ENCODE assay signal across 34 cellular contexts in the genomic region with DNA sequence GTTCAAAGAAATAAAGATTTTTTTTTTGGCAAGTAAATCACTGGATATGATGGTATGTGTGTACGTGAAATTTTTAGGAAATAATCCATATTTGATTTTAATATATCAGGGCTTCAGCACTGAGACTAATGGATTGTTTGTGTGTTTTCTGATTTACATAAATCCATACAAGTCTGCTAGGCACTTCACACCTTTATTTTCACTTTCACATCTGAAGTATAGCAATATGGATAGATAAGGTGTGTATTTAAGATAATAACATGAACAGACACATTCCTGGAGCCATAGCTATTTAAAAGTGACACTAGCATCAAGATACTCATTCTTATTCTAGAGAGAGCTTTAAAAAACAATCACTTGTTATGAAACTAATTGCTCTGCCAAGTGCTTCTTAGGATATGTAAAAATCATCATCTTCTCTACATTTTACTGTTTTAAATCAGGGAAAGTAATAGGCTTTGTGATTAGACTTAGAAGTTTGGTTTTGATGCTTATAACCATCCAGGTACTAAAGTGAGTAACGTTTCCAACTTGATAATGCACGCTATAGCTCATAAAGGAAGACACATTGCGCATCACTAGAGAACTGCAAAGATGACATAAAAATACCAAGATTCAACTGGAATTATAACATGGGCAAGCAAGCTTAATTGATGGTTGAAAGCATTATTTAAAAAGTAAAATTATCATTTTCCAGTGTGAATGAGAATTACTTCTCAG.
DNase-seq lines count a peak whose midpoint lies in the region; ATAC-seq, FAIRE-seq and TF ChIP-seq lines count a peak whose summit lies in the region.
"Had no signal": no experiment of that assay in that cellular context is flagged by ENCODE, and none has a peak within 500 bp of the region (broad histone marks: within the 10 kb centered on the region; RNA-seq: fewer than 3 reads in every experiment).

No MANE protein-coding gene starts in this region.

- TF ChIP-seq POLR2A in GM12878 (IDR thresholded peaks at IDR 0.05; ENCODE audit: low read depth, low read length) = no peak

- in situ Hi-C loops in GM12878 (cut with MboI) = no loop called here

- peaks cover 26% of the 10 kb centered on the region for H3K9me3 Mint-ChIP-seq in activated CD8-positive, alpha-beta T cell treated with anti-CD3 and anti-CD28 coated beads for 36 hours
- peaks cover 39% of the 10 kb centered on the region for H3K9me3 Mint-ChIP-seq in activated CD8-positive, alpha-beta T cell treated with anti-CD3 and anti-CD28 coated beads, Interleukin-2, amount 10 ng/mL, durations not matched to agents 7 days and 5 days (ENCODE audit: insufficient read depth)

- no peak overlapping the region for H3K4me3 Mint-ChIP-seq in activated CD8-positive, alpha-beta T cell treated with anti-CD3 and anti-CD28 coated beads for 36 hours
- H3K4me3 Mint-ChIP-seq in activated CD8-positive, alpha-beta T cell treated with anti-CD3 and anti-CD28 coated beads, Interleukin-2, amount 10 ng/mL, durations not matched to agents 7 days and 5 days = no peak overlapping the region
- H3K4me3 Mint-ChIP-seq: activated naive CD8-positive, alpha-beta T cell treated with anti-CD3 and anti-CD28 coated beads, Interleukin-2, amount 10 ng/mL, durations not matched to agents 7 days and 5 days; nephron progenitor cell; T-cell had no signal

- no peak overlapping the region for H3K27ac ChIP-seq in GM12878 (ENCODE audit: control insufficient read depth, insufficient read depth)
- H3K27ac ChIP-seq in upper lobe of right lung = no peak overlapping the region
- H3K27ac ChIP-seq: ascending aorta, C4-2B, epithelial cell of prostate, RWPE1 had no signal

- CTCF ChIA-PET in activated CD8-positive, alpha-beta T cell treated with anti-CD3 and anti-CD28 coated beads for 36 hours (lab: Charles Lee) = interaction anchor here (0.9 to 1.8 kb wide), 5 partner anchors 11 to 127 kb away, joined by 3 to 4 read pairs (median 3); no protein-coding TSS in a partner anchor
- CTCF ChIA-PET in activated CD8-positive, alpha-beta T cell treated with anti-CD3 and anti-CD28 coated beads, Interleukin-2, amount 10 ng/mL, durations not matched to agents 7 days and 5 days (lab: Charles Lee) = interaction anchor here (1.2 to 1.4 kb wide), 3 partner anchors 17 to 26 kb away, joined by 3 read pairs; no protein-coding TSS in a partner anchor
- CTCF ChIA-PET in GM12878 (lab: Yijun Ruan, JAX) = interaction anchor here (0.7 to 2.4 kb wide), 5 partner anchors 9 to 16 kb away, joined by 3 to 7 read pairs (median 5); no protein-coding TSS in a partner anchor

- POLR2A ChIA-PET in activated CD8-positive, alpha-beta T cell treated with anti-CD3 and anti-CD28 coated beads for 36 hours (lab: Charles Lee) = interaction anchor here (0.9 to 1.7 kb wide), 2 partner anchors 10 to 41 kb away, joined by 3 to 6 read pairs; no protein-coding TSS in a partner anchor
- POLR2A ChIA-PET in activated CD8-positive, alpha-beta T cell treated with anti-CD3 and anti-CD28 coated beads, Interleukin-2, amount 10 ng/mL, durations not matched to agents 7 days and 5 days (lab: Charles Lee) = interaction anchor here (0.6 kb wide), 2 partner anchors 54 to 200 kb away, joined by 3 to 4 read pairs; no protein-coding TSS in a partner anchor
- POLR2A ChIA-PET in GM12878 (lab: Charles Lee) = interaction anchor here (0.6 kb wide), 1 partner anchor 26 kb away, joined by 6 read pairs; no protein-coding TSS in a partner anchor

- TF ChIP-seq RAD21 in GM12878 (IDR thresholded peaks at IDR 0.05; ENCODE audit: insufficient read depth, low read depth, low read length) = no peak

- SMC1A ChIA-PET in GM12878 (lab: Charles Lee; ENCODE audit: uncharacterized antibody, unreplicated experiment) = interaction anchor here (0.9 to 2.5 kb wide), 17 partner anchors 9 to 148 kb away, joined by 3 to 15 read pairs (median 4); a partner anchor contains a TSS

- RAD21 ChIA-PET in GM12878 (lab: Charles Lee; ENCODE audit: unreplicated experiment) = interaction anchor here (1.0 to 1.8 kb wide), 6 partner anchors 14 to 91 kb away, joined by 3 to 9 read pairs (median 4); no protein-coding TSS in a partner anchor

- no peak overlapping the region for H2AFZ ChIP-seq in GM12878 (ENCODE audit: control insufficient read depth, low read depth, low read length)

- no peak for DNase-seq in activated CD8-positive, alpha-beta T cell treated with anti-CD3 and anti-CD28 coated beads for 36 hours
- DNase-seq in activated CD8-positive, alpha-beta T cell treated with anti-CD3 and anti-CD28 coated beads, Interleukin-2, amount 10 ng/mL, durations not matched to agents 7 days and 5 days = no peak
- DNase-seq in GM18507 (ENCODE audit: extremely low spot score, insufficient read length, low read depth) (no peak), GM12878 (ENCODE audit: low read depth, low spot score) (no peak), upper lobe of right lung (no peak)
- DNase-seq: 8988T; activated CD4-positive, alpha-beta T cell treated with anti-CD3 and anti-CD28 coated beads, Interleukin-2, amount 50 U/mL, for 1 hour; activated naive CD8-positive, alpha-beta T cell treated with anti-CD3 and anti-CD28 coated beads, Interleukin-2, amount 10 ng/mL, durations not matched to agents 7 days and 5 days; DMS79; effector CD8-positive, alpha-beta T cell; GOT3; hippocampal formation; immature natural killer cell; KG1; left cardiac atrium; mammary epithelial cell; NCI-H1105; NCI-H187; NCI-H2171; NCI-H510A; nephron progenitor cell; stimulated activated CD4-positive, alpha-beta T cell treated with anti-CD3 and anti-CD28 coated beads, Interleukin-4, amount 100 ng/mL, for 24 hours; substantia nigra; T-cell; trophoblast cell had no signal

- TF ChIP-seq EP300 in GM12878 (IDR thresholded peaks at IDR 0.05; ENCODE audit: borderline replicate concordance in 1 of 2, control insufficient read depth in 1 of 2, low read depth in 2 of 2, low read length in 2 of 2) = no peak

- no peak overlapping the region for H3K27ac Mint-ChIP-seq in activated CD8-positive, alpha-beta T cell treated with anti-CD3 and anti-CD28 coated beads for 36 hours
- no peak overlapping the region for H3K27ac Mint-ChIP-seq in activated CD8-positive, alpha-beta T cell treated with anti-CD3 and anti-CD28 coated beads, Interleukin-2, amount 10 ng/mL, durations not matched to agents 7 days and 5 days
- H3K27ac Mint-ChIP-seq: activated naive CD8-positive, alpha-beta T cell treated with anti-CD3 and anti-CD28 coated beads, Interleukin-2, amount 10 ng/mL, durations not matched to agents 7 days and 5 days; nephron progenitor cell; T-cell had no signal

- no TSS peak for BruUV-seq in GM12878 (replicated peaks; lab: Mats Ljungman, UMichigan)

- H3K4me2 ChIP-seq in GM12878 (ENCODE audit: control insufficient read depth, insufficient read depth) = peak overlapping the region; percentile 54

- H3K4me3 ChIP-seq in GM12878 (0 out of 2 replicates have a peak overlapping the region, but pooled peaks have one; percentile 6), upper lobe of right lung (no peak overlapping the region)
- H3K4me3 ChIP-seq: ascending aorta had no signal

- H3K4me1 ChIP-seq in GM12878 (ENCODE audit: control insufficient read depth, insufficient read depth, low read length) (0 out of 2 replicates have a peak, but pooled peaks cover 3% of the 10 kb centered on the region), upper lobe of right lung (no peaks in the 10 kb centered on the region)
- H3K4me1 ChIP-seq: ascending aorta had no signal

- peak; percentile 30 for ATAC-seq in activated CD8-positive, alpha-beta T cell treated with anti-CD3 and anti-CD28 coated beads for 36 hours
- no peak for ATAC-seq in activated CD8-positive, alpha-beta T cell treated with anti-CD3 and anti-CD28 coated beads, Interleukin-2, amount 10 ng/mL, durations not matched to agents 7 days and 5 days
- ATAC-seq in GM21786 (IDR thresholded peaks at IDR 0.05; ENCODE audit: unreplicated experiment) = peak; percentile 55
- peak; percentile 66 for ATAC-seq in GM12878
- ATAC-seq in GM18909 (IDR thresholded peaks at IDR 0.05; ENCODE audit: poor library complexity, unreplicated experiment) = no peak
- no peak for ATAC-seq in upper lobe of right lung
- ATAC-seq in HG03565 (IDR thresholded peaks at IDR 0.05; ENCODE audit: unreplicated experiment) = no peak
- ATAC-seq: left cardiac atrium, T-cell had no signal

- no peak for TF ChIP-seq CTCF in activated CD8-positive, alpha-beta T cell treated with anti-CD3 and anti-CD28 coated beads for 36 hours (IDR thresholded peaks at IDR 0.05)
- TF ChIP-seq CTCF in GM12878 (IDR thresholded peaks at IDR 0.05 in 2 of 3, conservative IDR thresholded peaks at IDR 0.05 in 1 of 3; ENCODE audit: control insufficient read depth in 2 of 3, extremely low read depth in 1 of 3, insufficient read depth in 1 of 3, low read depth in 3 of 3, low read length in 3 of 3) = no peak
- TF ChIP-seq CTCF in upper lobe of right lung (IDR thresholded peaks at IDR 0.05) = no peak

- H3K36me3 Mint-ChIP-seq in activated CD8-positive, alpha-beta T cell treated with anti-CD3 and anti-CD28 coated beads for 36 hours (ENCODE audit: low read depth) = peaks cover 52% of the 10 kb centered on the region
- H3K36me3 Mint-ChIP-seq in activated CD8-positive, alpha-beta T cell treated with anti-CD3 and anti-CD28 coated beads, Interleukin-2, amount 10 ng/mL, durations not matched to agents 7 days and 5 days (ENCODE audit: low read depth) = peaks cover 52% of the 10 kb centered on the region

- H3K9me3 ChIP-seq in GM12878 (replicated peaks; ENCODE audit: control insufficient read depth, insufficient read depth, low read length) = peaks cover 9% of the 10 kb centered on the region; the same call in 2 of the 3 replicates
- no peaks in the 10 kb centered on the region for H3K9me3 ChIP-seq in upper lobe of right lung
- H3K9me3 ChIP-seq: ascending aorta had no signal

- no peaks in the 10 kb centered on the region for H3K27me3 ChIP-seq in GM12878 (replicated peaks in 1 of 2; ENCODE audit: control insufficient read depth in 2 of 2, insufficient read depth in 2 of 2, low read length in 1 of 2)
- H3K27me3 ChIP-seq in upper lobe of right lung = no peaks in the 10 kb centered on the region
- H3K27me3 ChIP-seq: ascending aorta had no signal

- peaks cover 0 to 2% of the 10 kb centered on the region in 2 experiments; a peak in 2 of 4 replicates for H3K36me3 ChIP-seq in GM12878 (ENCODE audit: control insufficient read depth in 2 of 2, insufficient read depth in 2 of 2, low read length in 1 of 2)
- H3K36me3 ChIP-seq in upper lobe of right lung = no peaks in the 10 kb centered on the region
- H3K36me3 ChIP-seq: ascending aorta had no signal

- no peaks in the 10 kb centered on the region for H3K79me2 ChIP-seq in GM12878 (ENCODE audit: control insufficient read depth, insufficient read depth, low read length)

- intact Hi-C loops in activated CD8-positive, alpha-beta T cell treated with anti-CD3 and anti-CD28 coated beads for 36 hours (cut with micrococcal nuclease) = no loop called here
- intact Hi-C loops in GM12878 (cut with micrococcal nuclease; ENCODE audit: unreplicated experiment) = no loop called here
- intact Hi-C loops in upper lobe of right lung (cut with DNase I) = no loop called here

- H3K9ac ChIP-seq in GM12878 (ENCODE audit: control insufficient read depth, insufficient read depth, low read length) = no peak overlapping the region

- FAIRE-seq in GM18507 (lab: Jason Lieb, UNC) (peak; percentile 56), GM12878 (lab: Jason Lieb, UNC) (peak; percentile 35)
- FAIRE-seq: colon, G401.6 had no signal

- H3K4me1 Mint-ChIP-seq in activated CD8-positive, alpha-beta T cell treated with anti-CD3 and anti-CD28 coated beads for 36 hours (ENCODE audit: low read depth) = peaks cover 29% of the 10 kb centered on the region
- peaks cover 16% of the 10 kb centered on the region for H3K4me1 Mint-ChIP-seq in activated CD8-positive, alpha-beta T cell treated with anti-CD3 and anti-CD28 coated beads, Interleukin-2, amount 10 ng/mL, durations not matched to agents 7 days and 5 days (ENCODE audit: low read depth)
- H3K4me1 Mint-ChIP-seq: nephron progenitor cell had no signal

- H3K27me3 Mint-ChIP-seq in activated CD8-positive, alpha-beta T cell treated with anti-CD3 and anti-CD28 coated beads for 36 hours = no peaks in the 10 kb centered on the region
- no peaks in the 10 kb centered on the region for H3K27me3 Mint-ChIP-seq in activated CD8-positive, alpha-beta T cell treated with anti-CD3 and anti-CD28 coated beads, Interleukin-2, amount 10 ng/mL, durations not matched to agents 7 days and 5 days (ENCODE audit: low read depth)
- H3K27me3 Mint-ChIP-seq: activated naive CD8-positive, alpha-beta T cell treated with anti-CD3 and anti-CD28 coated beads, Interleukin-2, amount 10 ng/mL, durations not matched to agents 7 days and 5 days; T-cell had no signal

- 27% methylated on average over 4 of the region's 4 CpGs for WGBS in GM12878 (ENCODE audit: insufficient coverage, insufficient replicate concordance, low lambda C conversion rate, missing lambda C conversion rate)

- H4K20me1 ChIP-seq in GM12878 (ENCODE audit: control insufficient read depth, insufficient read depth) = no peaks in the 10 kb centered on the region

Comparison
In these comparisons a context has a peak if more than half of its experiments do, and no peak if none do; other contexts are left out.
1. ATAC-seq: peak in activated CD8-positive, alpha-beta T cell treated with anti-CD3 and anti-CD28 coated beads for 36 hours (single experiment), GM21786 (single experiment) and GM12878 (single experiment); none in activated CD8-positive, alpha-beta T cell treated with anti-CD3 and anti-CD28 coated beads, Interleukin-2, amount 10 ng/mL, durations not matched to agents 7 days and 5 days (single experiment), GM18909 (single experiment), upper lobe of right lung (single experiment) and HG03565 (single experiment).